Comparison of ENCODE assay signal across 14 cellular contexts in genomic region chr13:66128692-66129269, GRCh38.
DNase-seq lines count a peak whose midpoint lies in the region; ATAC-seq lines count a peak whose summit lies in the region.
"Had no signal": no experiment of that assay in that cellular context is flagged by ENCODE, and none has a peak within 500 bp of the region (broad histone marks: within the 10 kb centered on the region; RNA-seq: fewer than 3 reads in every experiment).

No MANE protein-coding gene starts in this region.

- DNase-seq in midbrain (lab: John Stamatoyannopoulos, UW) (no peak), NCI-H82 (lab: John Stamatoyannopoulos, UW) (no peak), NCI-H748 (lab: John Stamatoyannopoulos, UW; ENCODE audit: unreplicated experiment) (no peak)
- DNase-seq: activated B cell treated with CpG ODN at 0.5 μM for 24 hours; activated T-cell treated with anti-CD3 and anti-CD28 coated beads, Interleukin-2, amount 50 U/mL, for 4 hours; DND-41; foreskin keratinocyte; NCI-H1436; NCI-H748 treated with DMSO at 0.1 percent for 48 hours had no signal

- ATAC-seq in GM18858 (IDR thresholded peaks at IDR 0.05; ENCODE audit: unreplicated experiment) (peak; percentile 95), GM21423 (IDR thresholded peaks at IDR 0.05; ENCODE audit: unreplicated experiment) (peak; percentile 95), HG02970 (IDR thresholded peaks at IDR 0.05; ENCODE audit: low FRiP score, unreplicated experiment) (peak; percentile 98), HG03558 (IDR thresholded peaks at IDR 0.05; ENCODE audit: extremely low read depth, unreplicated experiment) (peak; percentile 95), GM19351 (IDR thresholded peaks at IDR 0.05; ENCODE audit: unreplicated experiment) (no peak)
- ATAC-seq: activated T-cell treated with anti-CD3 and anti-CD28 coated beads, Interleukin-2, amount 50 U/mL, for 4 hours; foreskin keratinocyte had no signal
